ENCODE assay signal across 1 cellular context in the genomic region with DNA sequence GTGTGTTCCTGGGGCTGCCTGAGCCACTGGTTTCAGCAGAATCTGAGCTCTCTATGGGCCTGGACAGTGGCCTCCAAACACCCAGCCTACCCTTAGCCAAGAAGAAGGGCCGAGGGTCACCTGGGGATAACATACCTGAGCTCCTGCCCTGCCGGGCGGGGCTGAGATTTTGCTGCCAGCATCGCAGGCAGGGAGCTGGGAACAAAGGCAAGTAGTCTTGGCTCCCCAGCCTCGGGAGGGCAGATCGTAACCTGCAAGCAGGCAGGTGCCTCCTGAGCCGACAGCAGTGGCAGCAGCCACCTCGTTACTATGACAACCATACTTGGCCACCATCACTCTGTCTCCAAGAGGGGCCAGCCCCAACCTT.
TF ChIP-seq lines count a peak whose summit lies in the region.

No MANE protein-coding gene starts in this region.

TF ChIP-seq in HepG2, 621 proteins besides CTCF, POLR2A, EP300 and RAD21 (continued from another document):
- TF ChIP-seq, protein P1, sequence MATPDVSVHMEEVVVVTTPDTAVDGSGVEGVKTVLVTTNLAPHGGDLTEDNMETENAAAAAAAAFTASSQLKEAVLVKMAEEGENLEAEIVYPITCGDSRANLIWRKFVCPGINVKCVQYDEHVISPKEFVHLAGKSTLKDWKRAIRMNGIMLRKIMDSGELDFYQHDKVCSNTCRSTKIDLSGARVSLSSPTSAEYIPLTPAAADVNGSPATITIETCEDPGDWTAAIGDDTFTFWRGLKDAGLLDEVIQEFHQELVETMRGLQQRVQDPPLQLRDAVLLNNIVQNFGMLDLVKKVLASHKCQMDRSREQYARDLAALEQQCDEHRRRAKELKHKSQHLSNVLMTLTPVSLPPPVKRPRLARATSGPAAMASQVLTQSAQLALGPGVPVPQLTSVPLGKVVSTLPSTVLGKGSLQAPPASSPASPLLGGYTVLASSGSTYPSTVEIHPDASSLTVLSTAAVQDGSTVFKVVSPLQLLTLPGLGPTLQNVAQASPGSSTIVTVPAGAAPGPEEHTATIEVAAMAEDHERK (CRISPR knock-in tag; IDR thresholded peaks at IDR 0.05; ENCODE audit: low read depth) = no peak
- TF ChIP-seq, protein P2, sequence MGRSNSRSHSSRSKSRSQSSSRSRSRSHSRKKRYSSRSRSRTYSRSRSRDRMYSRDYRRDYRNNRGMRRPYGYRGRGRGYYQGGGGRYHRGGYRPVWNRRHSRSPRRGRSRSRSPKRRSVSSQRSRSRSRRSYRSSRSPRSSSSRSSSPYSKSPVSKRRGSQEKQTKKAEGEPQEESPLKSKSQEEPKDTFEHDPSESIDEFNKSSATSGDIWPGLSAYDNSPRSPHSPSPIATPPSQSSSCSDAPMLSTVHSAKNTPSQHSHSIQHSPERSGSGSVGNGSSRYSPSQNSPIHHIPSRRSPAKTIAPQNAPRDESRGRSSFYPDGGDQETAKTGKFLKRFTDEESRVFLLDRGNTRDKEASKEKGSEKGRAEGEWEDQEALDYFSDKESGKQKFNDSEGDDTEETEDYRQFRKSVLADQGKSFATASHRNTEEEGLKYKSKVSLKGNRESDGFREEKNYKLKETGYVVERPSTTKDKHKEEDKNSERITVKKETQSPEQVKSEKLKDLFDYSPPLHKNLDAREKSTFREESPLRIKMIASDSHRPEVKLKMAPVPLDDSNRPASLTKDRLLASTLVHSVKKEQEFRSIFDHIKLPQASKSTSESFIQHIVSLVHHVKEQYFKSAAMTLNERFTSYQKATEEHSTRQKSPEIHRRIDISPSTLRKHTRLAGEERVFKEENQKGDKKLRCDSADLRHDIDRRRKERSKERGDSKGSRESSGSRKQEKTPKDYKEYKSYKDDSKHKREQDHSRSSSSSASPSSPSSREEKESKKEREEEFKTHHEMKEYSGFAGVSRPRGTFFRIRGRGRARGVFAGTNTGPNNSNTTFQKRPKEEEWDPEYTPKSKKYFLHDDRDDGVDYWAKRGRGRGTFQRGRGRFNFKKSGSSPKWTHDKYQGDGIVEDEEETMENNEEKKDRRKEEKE (IDR thresholded peaks at IDR 0.05) = no peak
- 0 out of 2 replicates have a peak, but pooled peaks have one; percentile 41 for TF ChIP-seq NCOA5 (CRISPR knock-in tag; IDR thresholded peaks at IDR 0.05)
- TF ChIP-seq RFX3 (CRISPR knock-in tag; IDR thresholded peaks at IDR 0.05) = peak; percentile 57; the same call in 1 of the 2 replicates
- no peak for TF ChIP-seq NRL (CRISPR knock-in tag; IDR thresholded peaks at IDR 0.05; ENCODE audit: borderline replicate concordance)
- peak; percentile 17; the same call in 1 of the 2 replicates for TF ChIP-seq SMYD3 (CRISPR knock-in tag; IDR thresholded peaks at IDR 0.05)
- 0 out of 2 replicates have a peak, but pooled peaks have one; percentile 9 for TF ChIP-seq ZNF589 (CRISPR knock-in tag; conservative IDR thresholded peaks at IDR 0.05)
- TF ChIP-seq ZNF660 (CRISPR knock-in tag; IDR thresholded peaks at IDR 0.05; ENCODE audit: borderline replicate concordance, low read depth) = no peak; the same call in 1 of the 2 replicates
- TF ChIP-seq, protein P3, sequence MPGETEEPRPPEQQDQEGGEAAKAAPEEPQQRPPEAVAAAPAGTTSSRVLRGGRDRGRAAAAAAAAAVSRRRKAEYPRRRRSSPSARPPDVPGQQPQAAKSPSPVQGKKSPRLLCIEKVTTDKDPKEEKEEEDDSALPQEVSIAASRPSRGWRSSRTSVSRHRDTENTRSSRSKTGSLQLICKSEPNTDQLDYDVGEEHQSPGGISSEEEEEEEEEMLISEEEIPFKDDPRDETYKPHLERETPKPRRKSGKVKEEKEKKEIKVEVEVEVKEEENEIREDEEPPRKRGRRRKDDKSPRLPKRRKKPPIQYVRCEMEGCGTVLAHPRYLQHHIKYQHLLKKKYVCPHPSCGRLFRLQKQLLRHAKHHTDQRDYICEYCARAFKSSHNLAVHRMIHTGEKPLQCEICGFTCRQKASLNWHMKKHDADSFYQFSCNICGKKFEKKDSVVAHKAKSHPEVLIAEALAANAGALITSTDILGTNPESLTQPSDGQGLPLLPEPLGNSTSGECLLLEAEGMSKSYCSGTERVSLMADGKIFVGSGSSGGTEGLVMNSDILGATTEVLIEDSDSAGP (CRISPR knock-in tag; IDR thresholded peaks at IDR 0.05; ENCODE audit: borderline replicate concordance) = peak; percentile 36; the same call in 1 of the 2 replicates
- TF ChIP-seq ZC3H4 (CRISPR knock-in tag; IDR thresholded peaks at IDR 0.05; ENCODE audit: borderline replicate concordance) = no peak
- TF ChIP-seq ZNF782 (CRISPR knock-in tag; IDR thresholded peaks at IDR 0.05; ENCODE audit: borderline replicate concordance) = 0 out of 2 replicates have a peak, but pooled peaks have one; percentile 13
- peak; percentile 62; the same call in 1 of the 2 replicates for TF ChIP-seq MZF1 (CRISPR knock-in tag; IDR thresholded peaks at IDR 0.05; ENCODE audit: borderline replicate concordance)
- no peak for TF ChIP-seq MAFK (conservative IDR thresholded peaks at IDR 0.05 in 1 of 2, IDR thresholded peaks at IDR 0.05 in 1 of 2; ENCODE audit: low read length in 2 of 2)
- peak; percentile 12; the same call in 1 of the 2 replicates for TF ChIP-seq ESRRA (CRISPR knock-in tag; IDR thresholded peaks at IDR 0.05; ENCODE audit: low read depth)
- TF ChIP-seq POLR2G (IDR thresholded peaks at IDR 0.05; ENCODE audit: low read depth, low read length) = peak; percentile 69
- peak; percentile 10; the same call in 1 of the 2 replicates for TF ChIP-seq MYC (CRISPR knock-in tag; IDR thresholded peaks at IDR 0.05; ENCODE audit: borderline replicate concordance)
- TF ChIP-seq ZFAT (CRISPR knock-in tag; conservative IDR thresholded peaks at IDR 0.05) = no peak
- TF ChIP-seq, protein P4, sequence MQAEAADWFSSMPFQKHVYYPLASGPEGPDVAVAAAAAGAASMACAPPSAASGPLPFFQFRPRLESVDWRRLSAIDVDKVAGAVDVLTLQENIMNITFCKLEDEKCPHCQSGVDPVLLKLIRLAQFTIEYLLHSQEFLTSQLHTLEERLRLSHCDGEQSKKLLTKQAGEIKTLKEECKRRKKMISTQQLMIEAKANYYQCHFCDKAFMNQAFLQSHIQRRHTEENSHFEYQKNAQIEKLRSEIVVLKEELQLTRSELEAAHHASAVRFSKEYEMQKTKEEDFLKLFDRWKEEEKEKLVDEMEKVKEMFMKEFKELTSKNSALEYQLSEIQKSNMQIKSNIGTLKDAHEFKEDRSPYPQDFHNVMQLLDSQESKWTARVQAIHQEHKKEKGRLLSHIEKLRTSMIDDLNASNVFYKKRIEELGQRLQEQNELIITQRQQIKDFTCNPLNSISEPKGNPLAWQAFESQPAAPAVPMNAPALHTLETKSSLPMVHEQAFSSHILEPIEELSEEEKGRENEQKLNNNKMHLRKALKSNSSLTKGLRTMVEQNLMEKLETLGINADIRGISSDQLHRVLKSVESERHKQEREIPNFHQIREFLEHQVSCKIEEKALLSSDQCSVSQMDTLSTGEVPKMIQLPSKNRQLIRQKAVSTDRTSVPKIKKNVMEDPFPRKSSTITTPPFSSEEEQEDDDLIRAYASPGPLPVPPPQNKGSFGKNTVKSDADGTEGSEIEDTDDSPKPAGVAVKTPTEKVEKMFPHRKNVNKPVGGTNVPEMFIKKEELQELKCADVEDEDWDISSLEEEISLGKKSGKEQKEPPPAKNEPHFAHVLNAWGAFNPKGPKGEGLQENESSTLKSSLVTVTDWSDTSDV (CRISPR knock-in tag; IDR thresholded peaks at IDR 0.05) = 0 out of 2 replicates have a peak, but pooled peaks have one; percentile 2
- TF ChIP-seq ZNF841 (CRISPR knock-in tag; IDR thresholded peaks at IDR 0.05; ENCODE audit: borderline replicate concordance) = no peak
- no peak; the same call in 1 of the 2 replicates for TF ChIP-seq ZNF350 (CRISPR knock-in tag; IDR thresholded peaks at IDR 0.05; ENCODE audit: borderline replicate concordance, low read depth)
- no peak for TF ChIP-seq TBX2 (CRISPR knock-in tag; IDR thresholded peaks at IDR 0.05; ENCODE audit: borderline replicate concordance)
- TF ChIP-seq, protein P5, sequence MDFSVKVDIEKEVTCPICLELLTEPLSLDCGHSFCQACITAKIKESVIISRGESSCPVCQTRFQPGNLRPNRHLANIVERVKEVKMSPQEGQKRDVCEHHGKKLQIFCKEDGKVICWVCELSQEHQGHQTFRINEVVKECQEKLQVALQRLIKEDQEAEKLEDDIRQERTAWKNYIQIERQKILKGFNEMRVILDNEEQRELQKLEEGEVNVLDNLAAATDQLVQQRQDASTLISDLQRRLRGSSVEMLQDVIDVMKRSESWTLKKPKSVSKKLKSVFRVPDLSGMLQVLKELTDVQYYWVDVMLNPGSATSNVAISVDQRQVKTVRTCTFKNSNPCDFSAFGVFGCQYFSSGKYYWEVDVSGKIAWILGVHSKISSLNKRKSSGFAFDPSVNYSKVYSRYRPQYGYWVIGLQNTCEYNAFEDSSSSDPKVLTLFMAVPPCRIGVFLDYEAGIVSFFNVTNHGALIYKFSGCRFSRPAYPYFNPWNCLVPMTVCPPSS (IDR thresholded peaks at IDR 0.05) = no peak
- TF ChIP-seq HNRNPL (IDR thresholded peaks at IDR 0.05; ENCODE audit: low read depth, low read length) = peak; percentile 68
- 0 out of 2 replicates have a peak, but pooled peaks have one; percentile 56 for TF ChIP-seq ZFP36L1 (CRISPR knock-in tag; IDR thresholded peaks at IDR 0.05)
- TF ChIP-seq NONO (IDR thresholded peaks at IDR 0.05) = no peak
- peak; percentile 46; the same call in 1 of the 2 replicates for TF ChIP-seq NONO (CRISPR knock-in tag; conservative IDR thresholded peaks at IDR 0.05)
- TF ChIP-seq KLF15 (CRISPR knock-in tag; IDR thresholded peaks at IDR 0.05; ENCODE audit: borderline replicate concordance) = 0 out of 2 replicates have a peak, but pooled peaks have one; percentile 18
- TF ChIP-seq ZSCAN25 (CRISPR knock-in tag; IDR thresholded peaks at IDR 0.05) = no peak
- TF ChIP-seq, protein P6, sequence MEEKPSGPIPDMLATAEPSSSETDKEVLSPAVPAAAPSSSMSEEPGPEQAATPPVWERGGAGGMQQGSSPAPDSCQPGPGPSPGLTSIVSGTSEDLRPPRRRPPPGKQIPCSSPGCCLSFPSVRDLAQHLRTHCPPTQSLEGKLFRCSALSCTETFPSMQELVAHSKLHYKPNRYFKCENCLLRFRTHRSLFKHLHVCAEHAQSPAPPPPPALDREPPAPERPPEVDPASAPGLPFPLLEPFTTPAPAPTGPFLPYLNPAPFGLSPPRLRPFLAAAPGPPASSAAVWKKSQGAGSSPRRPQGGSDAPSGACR (CRISPR knock-in tag; IDR thresholded peaks at IDR 0.05) = no peak
- TF ChIP-seq, protein P7, sequence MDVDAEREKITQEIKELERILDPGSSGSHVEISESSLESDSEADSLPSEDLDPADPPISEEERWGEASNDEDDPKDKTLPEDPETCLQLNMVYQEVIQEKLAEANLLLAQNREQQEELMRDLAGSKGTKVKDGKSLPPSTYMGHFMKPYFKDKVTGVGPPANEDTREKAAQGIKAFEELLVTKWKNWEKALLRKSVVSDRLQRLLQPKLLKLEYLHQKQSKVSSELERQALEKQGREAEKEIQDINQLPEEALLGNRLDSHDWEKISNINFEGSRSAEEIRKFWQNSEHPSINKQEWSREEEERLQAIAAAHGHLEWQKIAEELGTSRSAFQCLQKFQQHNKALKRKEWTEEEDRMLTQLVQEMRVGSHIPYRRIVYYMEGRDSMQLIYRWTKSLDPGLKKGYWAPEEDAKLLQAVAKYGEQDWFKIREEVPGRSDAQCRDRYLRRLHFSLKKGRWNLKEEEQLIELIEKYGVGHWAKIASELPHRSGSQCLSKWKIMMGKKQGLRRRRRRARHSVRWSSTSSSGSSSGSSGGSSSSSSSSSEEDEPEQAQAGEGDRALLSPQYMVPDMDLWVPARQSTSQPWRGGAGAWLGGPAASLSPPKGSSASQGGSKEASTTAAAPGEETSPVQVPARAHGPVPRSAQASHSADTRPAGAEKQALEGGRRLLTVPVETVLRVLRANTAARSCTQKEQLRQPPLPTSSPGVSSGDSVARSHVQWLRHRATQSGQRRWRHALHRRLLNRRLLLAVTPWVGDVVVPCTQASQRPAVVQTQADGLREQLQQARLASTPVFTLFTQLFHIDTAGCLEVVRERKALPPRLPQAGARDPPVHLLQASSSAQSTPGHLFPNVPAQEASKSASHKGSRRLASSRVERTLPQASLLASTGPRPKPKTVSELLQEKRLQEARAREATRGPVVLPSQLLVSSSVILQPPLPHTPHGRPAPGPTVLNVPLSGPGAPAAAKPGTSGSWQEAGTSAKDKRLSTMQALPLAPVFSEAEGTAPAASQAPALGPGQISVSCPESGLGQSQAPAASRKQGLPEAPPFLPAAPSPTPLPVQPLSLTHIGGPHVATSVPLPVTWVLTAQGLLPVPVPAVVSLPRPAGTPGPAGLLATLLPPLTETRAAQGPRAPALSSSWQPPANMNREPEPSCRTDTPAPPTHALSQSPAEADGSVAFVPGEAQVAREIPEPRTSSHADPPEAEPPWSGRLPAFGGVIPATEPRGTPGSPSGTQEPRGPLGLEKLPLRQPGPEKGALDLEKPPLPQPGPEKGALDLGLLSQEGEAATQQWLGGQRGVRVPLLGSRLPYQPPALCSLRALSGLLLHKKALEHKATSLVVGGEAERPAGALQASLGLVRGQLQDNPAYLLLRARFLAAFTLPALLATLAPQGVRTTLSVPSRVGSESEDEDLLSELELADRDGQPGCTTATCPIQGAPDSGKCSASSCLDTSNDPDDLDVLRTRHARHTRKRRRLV (CRISPR knock-in tag; IDR thresholded peaks at IDR 0.05) = 0 out of 2 replicates have a peak, but pooled peaks have one; percentile 21
- no peak for TF ChIP-seq ZFP62 (CRISPR knock-in tag; IDR thresholded peaks at IDR 0.05)
- 0 out of 2 replicates have a peak, but pooled peaks have one; percentile 32 for TF ChIP-seq MEIS2 (CRISPR knock-in tag; IDR thresholded peaks at IDR 0.05)
- 0 out of 2 replicates have a peak, but pooled peaks have one; percentile 11 for TF ChIP-seq KDM5B (CRISPR knock-in tag; IDR thresholded peaks at IDR 0.05; ENCODE audit: borderline replicate concordance)
- no peak for TF ChIP-seq SATB2 (CRISPR knock-in tag; IDR thresholded peaks at IDR 0.05)
- TF ChIP-seq, protein P8, sequence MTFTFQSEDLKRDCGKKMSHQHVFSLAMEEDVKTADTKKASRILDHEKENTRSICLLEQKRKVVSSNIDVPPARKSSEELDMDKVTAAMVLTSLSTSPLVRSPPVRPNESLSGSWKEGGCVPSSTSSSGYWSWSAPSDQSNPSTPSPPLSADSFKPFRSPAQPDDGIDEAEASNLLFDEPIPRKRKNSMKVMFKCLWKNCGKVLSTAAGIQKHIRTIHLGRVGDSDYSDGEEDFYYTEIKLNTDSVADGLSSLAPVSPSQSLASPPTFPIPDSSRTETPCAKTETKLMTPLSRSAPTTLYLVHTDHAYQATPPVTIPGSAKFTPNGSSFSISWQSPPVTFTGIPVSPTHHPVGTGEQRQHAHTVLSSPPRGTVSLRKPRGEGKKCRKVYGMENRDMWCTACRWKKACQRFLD (CRISPR knock-in tag; IDR thresholded peaks at IDR 0.05; ENCODE audit: borderline replicate concordance) = peak; percentile 47; the same call in 1 of the 2 replicates
- TF ChIP-seq SOX13 (IDR thresholded peaks at IDR 0.05) = no peak
- no peak for TF ChIP-seq SOX13 (CRISPR knock-in tag; conservative IDR thresholded peaks at IDR 0.05 in 1 of 2, IDR thresholded peaks at IDR 0.05 in 1 of 2)
- no peak for TF ChIP-seq ZNF75D (CRISPR knock-in tag; IDR thresholded peaks at IDR 0.05; ENCODE audit: borderline replicate concordance)
- no peak for TF ChIP-seq CC2D1A (CRISPR knock-in tag; IDR thresholded peaks at IDR 0.05)
- TF ChIP-seq, protein P9, sequence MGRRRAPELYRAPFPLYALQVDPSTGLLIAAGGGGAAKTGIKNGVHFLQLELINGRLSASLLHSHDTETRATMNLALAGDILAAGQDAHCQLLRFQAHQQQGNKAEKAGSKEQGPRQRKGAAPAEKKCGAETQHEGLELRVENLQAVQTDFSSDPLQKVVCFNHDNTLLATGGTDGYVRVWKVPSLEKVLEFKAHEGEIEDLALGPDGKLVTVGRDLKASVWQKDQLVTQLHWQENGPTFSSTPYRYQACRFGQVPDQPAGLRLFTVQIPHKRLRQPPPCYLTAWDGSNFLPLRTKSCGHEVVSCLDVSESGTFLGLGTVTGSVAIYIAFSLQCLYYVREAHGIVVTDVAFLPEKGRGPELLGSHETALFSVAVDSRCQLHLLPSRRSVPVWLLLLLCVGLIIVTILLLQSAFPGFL (CRISPR knock-in tag; IDR thresholded peaks at IDR 0.05) = 0 out of 2 replicates have a peak, but pooled peaks have one; percentile 64
- TF ChIP-seq PHF8 (CRISPR knock-in tag; IDR thresholded peaks at IDR 0.05) = peak; percentile 43
